In the genomic region with DNA sequence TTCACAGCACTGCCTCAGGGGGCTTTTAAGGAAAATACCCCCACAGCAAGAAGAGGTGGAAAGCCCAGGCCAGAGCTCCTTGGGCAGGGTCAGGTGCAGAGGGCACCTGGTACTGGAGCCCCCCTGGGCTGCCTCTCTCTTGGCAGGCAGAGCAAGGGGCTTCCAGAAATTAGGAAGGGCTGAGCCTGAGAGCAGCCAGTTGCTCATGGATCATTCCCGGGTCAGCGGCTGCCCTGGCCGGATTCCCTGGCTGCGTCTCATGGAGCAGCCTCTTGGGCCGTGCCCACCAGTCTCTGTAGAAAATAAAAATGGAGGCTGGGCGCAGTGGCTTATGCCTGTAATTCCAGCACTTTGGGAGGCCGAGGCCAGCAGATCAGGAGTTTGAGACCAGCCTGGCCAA, we compare ENCODE assay signal across 20 cellular contexts. TPM values are rescaled to one million over a fixed set of nuclear protein-coding genes. Genes with fewer than 3 reads are reported as not detected.
"Had no signal": no experiment of that assay in that cellular context is flagged by ENCODE, and none has a peak within 500 bp of the region (broad histone marks: within the 10 kb centered on the region; RNA-seq: fewer than 3 reads in every experiment).

No MANE protein-coding gene starts in this region.

- DNase-seq: activated B cell treated with CpG ODN at 0.5 μM for 24 hours; activated CD4-positive, alpha-beta memory T cell treated with anti-CD3 and anti-CD28 coated beads for 36 hours; activated CD4-positive, alpha-beta T cell treated with anti-CD3 and anti-CD28 coated beads for 4 hours; activated naive CD8-positive, alpha-beta T cell treated with anti-CD3 and anti-CD28 coated beads for 36 hours; activated T-cell treated with anti-CD3 and anti-CD28 coated beads for 4 hours; amniotic stem cell; erythroblast; foreskin melanocyte; immature natural killer cell; mammary epithelial cell; SK-N-SH; transverse colon had no signal

- H3K27ac ChIP-seq: cardiac muscle cell, coronary artery, neutrophil, parathyroid adenoma, vagina had no signal

- H3K27ac Mint-ChIP-seq: activated B cell treated with CpG ODN at 0.5 μM for 24 hours; activated CD4-positive, alpha-beta memory T cell treated with anti-CD3 and anti-CD28 coated beads for 36 hours; activated naive CD8-positive, alpha-beta T cell treated with anti-CD3 and anti-CD28 coated beads for 36 hours; immature natural killer cell; naive thymus-derived CD8-positive, alpha-beta T cell; stimulated activated naive CD8-positive, alpha-beta T cell treated with anti-CD3 and anti-CD28 coated beads, Interleukin-15, Interleukin-2, amounts not matched to agents 100 ng/mL and 50 ng/mL, for 24 hours had no signal

- H3K4me3 ChIP-seq: cardiac muscle cell, coronary artery, transverse colon, vagina had no signal

- H3K4me1 ChIP-seq: parathyroid adenoma, vagina had no signal

- H3K27me3 ChIP-seq: cardiac muscle cell, transverse colon, vagina had no signal

- H3K36me3 Mint-ChIP-seq: activated CD4-positive, alpha-beta memory T cell treated with anti-CD3 and anti-CD28 coated beads for 36 hours; activated naive CD8-positive, alpha-beta T cell treated with anti-CD3 and anti-CD28 coated beads for 36 hours had no signal

- ATAC-seq: naive thymus-derived CD8-positive, alpha-beta T cell had no signal

- H3K4me3 Mint-ChIP-seq: activated B cell treated with CpG ODN at 0.5 μM for 24 hours; activated CD4-positive, alpha-beta memory T cell treated with anti-CD3 and anti-CD28 coated beads for 36 hours; activated naive CD8-positive, alpha-beta T cell treated with anti-CD3 and anti-CD28 coated beads for 36 hours; immature natural killer cell; naive thymus-derived CD8-positive, alpha-beta T cell; stimulated activated naive CD8-positive, alpha-beta T cell treated with anti-CD3 and anti-CD28 coated beads, Interleukin-15, Interleukin-2, amounts not matched to agents 100 ng/mL and 50 ng/mL, for 24 hours had no signal

- H3K9me3 ChIP-seq: neutrophil, SK-N-SH, transverse colon, vagina had no signal

- H3K36me3 ChIP-seq: cardiac muscle cell, neutrophil, transverse colon, vagina had no signal

- H3K27me3 Mint-ChIP-seq: activated B cell treated with CpG ODN at 0.5 μM for 24 hours; activated CD4-positive, alpha-beta memory T cell treated with anti-CD3 and anti-CD28 coated beads for 36 hours; activated naive CD8-positive, alpha-beta T cell treated with anti-CD3 and anti-CD28 coated beads for 36 hours; naive thymus-derived CD8-positive, alpha-beta T cell; stimulated activated naive CD8-positive, alpha-beta T cell treated with anti-CD3 and anti-CD28 coated beads, Interleukin-15, Interleukin-2, amounts not matched to agents 100 ng/mL and 50 ng/mL, for 24 hours had no signal

- H3K4me1 Mint-ChIP-seq: activated B cell treated with CpG ODN at 0.5 μM for 24 hours had no signal

- H3K9me3 Mint-ChIP-seq: activated B cell treated with CpG ODN at 0.5 μM for 24 hours; activated CD4-positive, alpha-beta memory T cell treated with anti-CD3 and anti-CD28 coated beads for 36 hours; activated naive CD8-positive, alpha-beta T cell treated with anti-CD3 and anti-CD28 coated beads for 36 hours; immature natural killer cell; naive thymus-derived CD8-positive, alpha-beta T cell; stimulated activated naive CD8-positive, alpha-beta T cell treated with anti-CD3 and anti-CD28 coated beads, Interleukin-15, Interleukin-2, amounts not matched to agents 100 ng/mL and 50 ng/mL, for 24 hours had no signal

RNA-seq across cellular contexts. Expression of a gene that starts 10.3 kb away (rescaled TPM):
- total RNA-seq: activated B cell treated with CpG ODN at 0.5 μM for 24 hours; activated CD4-positive, alpha-beta memory T cell treated with anti-CD3 and anti-CD28 coated beads for 36 hours; activated naive CD8-positive, alpha-beta T cell treated with anti-CD3 and anti-CD28 coated beads for 36 hours; cardiac muscle cell; mammary epithelial cell; vagina had no signal
- polyA plus RNA-seq: cardiac muscle cell; immature natural killer cell; mammary epithelial cell; naive thymus-derived CD8-positive, alpha-beta T cell had no signal

RNA-seq across cellular contexts. Expression of a gene that starts 35.7 kb away (rescaled TPM):
- polyA plus RNA-seq: naive thymus-derived CD8-positive, alpha-beta T cell had no signal

RNA-seq across cellular contexts. Expression of a gene that starts 58.2 kb away (rescaled TPM):
- total RNA-seq: activated B cell treated with CpG ODN at 0.5 μM for 24 hours; activated CD4-positive, alpha-beta memory T cell treated with anti-CD3 and anti-CD28 coated beads for 36 hours; activated naive CD8-positive, alpha-beta T cell treated with anti-CD3 and anti-CD28 coated beads for 36 hours; cardiac muscle cell; mammary epithelial cell; naive thymus-derived CD8-positive, alpha-beta T cell; skeletal muscle tissue; vagina had no signal
- polyA plus RNA-seq: cardiac muscle cell; immature natural killer cell; mammary epithelial cell; naive thymus-derived CD8-positive, alpha-beta T cell; SK-N-SH had no signal
